Comparison of ENCODE assay signal across 2 cellular contexts in genomic region chr1:39080269-39080826, GRCh38.
TF ChIP-seq lines count a peak whose summit lies in the region.

No MANE protein-coding gene starts in this region.

TF ChIP-seq in SK-N-SH, 30 proteins besides CTCF, POLR2A, EP300 and RAD21 (continued from another document):
- TF ChIP-seq PBX3 (IDR thresholded peaks at IDR 0.05) (no peak), TAF1 (IDR thresholded peaks at IDR 0.05; ENCODE audit: borderline replicate concordance, low read depth, low read length) (no peak), RXRA (IDR thresholded peaks at IDR 0.05; ENCODE audit: borderline replicate concordance, low read depth) (no peak), SIN3A (IDR thresholded peaks at IDR 0.05; ENCODE audit: borderline replicate concordance, low read depth, low read length) (no peak), NFIC (IDR thresholded peaks at IDR 0.05; ENCODE audit: borderline replicate concordance) (no peak), POLR2AphosphoS5 (IDR thresholded peaks at IDR 0.05; ENCODE audit: low read depth, low read length) (no peak)

TF ChIP-seq in SK-N-SH treated with all-trans-retinoic acid at 6 μM for 48 hours, 23 proteins besides CTCF, POLR2A, EP300 and RAD21 (continued from another document):
- TF ChIP-seq, protein P1, sequence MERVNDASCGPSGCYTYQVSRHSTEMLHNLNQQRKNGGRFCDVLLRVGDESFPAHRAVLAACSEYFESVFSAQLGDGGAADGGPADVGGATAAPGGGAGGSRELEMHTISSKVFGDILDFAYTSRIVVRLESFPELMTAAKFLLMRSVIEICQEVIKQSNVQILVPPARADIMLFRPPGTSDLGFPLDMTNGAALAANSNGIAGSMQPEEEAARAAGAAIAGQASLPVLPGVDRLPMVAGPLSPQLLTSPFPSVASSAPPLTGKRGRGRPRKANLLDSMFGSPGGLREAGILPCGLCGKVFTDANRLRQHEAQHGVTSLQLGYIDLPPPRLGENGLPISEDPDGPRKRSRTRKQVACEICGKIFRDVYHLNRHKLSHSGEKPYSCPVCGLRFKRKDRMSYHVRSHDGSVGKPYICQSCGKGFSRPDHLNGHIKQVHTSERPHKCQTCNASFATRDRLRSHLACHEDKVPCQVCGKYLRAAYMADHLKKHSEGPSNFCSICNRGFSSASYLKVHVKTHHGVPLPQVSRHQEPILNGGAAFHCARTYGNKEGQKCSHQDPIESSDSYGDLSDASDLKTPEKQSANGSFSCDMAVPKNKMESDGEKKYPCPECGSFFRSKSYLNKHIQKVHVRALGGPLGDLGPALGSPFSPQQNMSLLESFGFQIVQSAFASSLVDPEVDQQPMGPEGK (CRISPR knock-in tag; IDR thresholded peaks at IDR 0.05; ENCODE audit: borderline replicate concordance): no peak
- TF ChIP-seq PPARA (CRISPR knock-in tag; IDR thresholded peaks at IDR 0.05; ENCODE audit: borderline replicate concordance): no peak
- TF ChIP-seq OSR1 (CRISPR knock-in tag; IDR thresholded peaks at IDR 0.05): no peak
- TF ChIP-seq TCF4 (CRISPR knock-in tag; IDR thresholded peaks at IDR 0.05; ENCODE audit: borderline replicate concordance): no peak
- TF ChIP-seq ESRRG (CRISPR knock-in tag; IDR thresholded peaks at IDR 0.05): no peak
- TF ChIP-seq RARB (CRISPR knock-in tag; IDR thresholded peaks at IDR 0.05): no peak
TF ChIP-seq in SK-N-SH treated with all-trans-retinoic acid at 6 μM for 48 hours: peak in this region for 0.
